ENCODE assay signal across 8 cellular contexts in the genomic region with DNA sequence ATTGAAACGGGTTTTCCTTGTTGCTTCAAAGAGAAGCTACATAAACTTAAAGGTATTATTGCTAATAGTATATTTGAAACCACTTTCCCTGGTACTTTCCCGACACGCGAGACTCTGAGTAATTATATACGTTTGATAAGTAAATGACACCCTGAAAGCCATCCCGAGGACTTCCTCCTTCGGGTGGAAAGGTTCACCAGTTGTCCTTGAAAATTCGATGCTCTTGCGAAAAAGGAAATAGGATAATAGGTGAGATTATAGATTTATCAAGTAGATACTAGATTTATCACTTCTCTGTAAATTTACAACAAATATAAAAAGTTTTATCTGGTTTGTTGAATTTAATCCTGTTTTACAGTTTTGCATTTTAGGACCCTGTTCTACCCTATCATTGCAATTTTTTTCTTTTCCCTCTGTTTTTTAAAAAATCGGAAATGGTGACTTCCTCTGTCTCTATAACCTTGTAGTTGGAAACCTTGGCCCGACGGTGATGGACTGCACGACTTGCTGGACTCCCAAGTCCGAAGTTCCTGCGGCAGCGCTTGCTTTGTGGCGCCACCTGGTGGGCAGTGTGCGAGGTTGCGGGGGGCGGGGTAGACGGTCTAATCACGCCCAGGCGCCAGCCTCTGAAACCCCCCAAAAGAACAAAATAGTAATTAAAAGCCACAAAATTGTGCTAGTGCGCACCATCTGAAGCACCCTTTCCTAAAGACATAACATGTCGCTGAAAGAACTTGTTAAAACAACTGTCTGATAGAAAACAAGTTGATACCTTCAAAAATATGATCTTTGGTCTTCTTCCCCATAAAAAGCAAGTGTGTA. TPM values are rescaled to one million over a fixed set of nuclear protein-coding genes. Genes with fewer than 3 reads are reported as not detected.
DNase-seq lines count a peak whose midpoint lies in the region; ATAC-seq and TF ChIP-seq lines count a peak whose summit lies in the region.

No MANE protein-coding gene starts in this region.

- peaks cover 18% of the 10 kb centered on the region for H3K4me1 Mint-ChIP-seq in endothelial cell (ENCODE audit: unreplicated experiment)
- H3K4me1 Mint-ChIP-seq in stimulated activated naive CD8-positive, alpha-beta T cell treated with anti-CD3 and anti-CD28 coated beads, Interleukin-15, amount 100 ng/mL, for 72 hours, result peaks cover 84% of the 10 kb centered on the region

- CTCF ChIA-PET in HCT116 (lab: Charles Lee), result interaction anchor here (1.0 to 2.5 kb wide), 15 partner anchors 9 to 530 kb away, joined by 3 to 8 read pairs (median 4); no protein-coding TSS in a partner anchor

- DNase-seq in HCT116 (ENCODE audit: low read depth, low spot score) (peak; percentile 81), NCI-H82 (lab: John Stamatoyannopoulos, UW) (peak; percentile 87), endothelial cell (ENCODE audit: low spot score) (peak; percentile 96), mucosa of gallbladder (ENCODE audit: low spot score) (peak; percentile 78)
- DNase-seq in activated CD8-positive, alpha-beta memory T cell treated with anti-CD3 and anti-CD28 coated beads for 48 hours (ENCODE audit: low read depth in 2 of 3, low spot score in 2 of 3), result peak in 2 of 3 experiments; percentile 73 to 83
- DNase-seq in stimulated activated naive CD8-positive, alpha-beta T cell treated with anti-CD3 and anti-CD28 coated beads, Interleukin-15, amount 100 ng/mL, for 72 hours, result peak; percentile 73 to 78

- intact Hi-C loops in HCT116 (cut with micrococcal nuclease), result loop anchor here (1.0 to 5.0 kb wide), 6 partner anchors 95 to 529 kb away; no protein-coding TSS in a partner anchor

- H3K4me3 ChIP-seq in BLaER1 treated with 17β-estradiol and CSF1 and Interleukin-3, amounts not matched to agents 10 nM and 100 nM, result peak overlapping the region; percentile 51 to 71 (median 58); a peak in 18 of 20 replicates
- peak overlapping the region; percentile 60 to 64 for H3K4me3 ChIP-seq in HCT116 (replicated peaks in 1 of 2; ENCODE audit: low read depth in 1 of 2, low read length in 2 of 2)

- H3K9me2 ChIP-seq in HCT116 (ENCODE audit: insufficient read depth), result no peaks in the 10 kb centered on the region

- H3K27me3 ChIP-seq in BLaER1 treated with 17β-estradiol and CSF1 and Interleukin-3, amounts not matched to agents 10 nM and 100 nM, result peaks cover 99 to 100% (median 100%) of the 10 kb centered on the region in 11 experiments
- no peaks in the 10 kb centered on the region for H3K27me3 ChIP-seq in HCT116 (ENCODE audit: insufficient read depth, low read length)

- H2AFZ ChIP-seq in HCT116 (ENCODE audit: low read depth, low read length, poor library complexity, severe bottlenecking), result peak overlapping the region; percentile 94

- no peaks in the 10 kb centered on the region for H3K79me2 ChIP-seq in HCT116 (ENCODE audit: insufficient read depth, low read length)

- no peaks in the 10 kb centered on the region for H3K36me3 ChIP-seq in BLaER1 treated with 17β-estradiol and CSF1 and Interleukin-3, amounts not matched to agents 10 nM and 100 nM
- H3K36me3 ChIP-seq in HCT116 (ENCODE audit: control insufficient read depth in 1 of 2, insufficient read depth in 2 of 2, low read length in 2 of 2), result no peaks in the 10 kb centered on the region

- no peaks in the 10 kb centered on the region for H3K36me3 Mint-ChIP-seq in endothelial cell (ENCODE audit: low read depth, unreplicated experiment)

- H3K27me3 Mint-ChIP-seq in endothelial cell (ENCODE audit: unreplicated experiment), result peaks cover 19% of the 10 kb centered on the region
- peaks cover 96% of the 10 kb centered on the region for H3K27me3 Mint-ChIP-seq in stimulated activated naive CD8-positive, alpha-beta T cell treated with anti-CD3 and anti-CD28 coated beads, Interleukin-15, amount 100 ng/mL, for 72 hours

- no peak for TF ChIP-seq RAD21 in HCT116 (IDR thresholded peaks at IDR 0.05; ENCODE audit: low read depth)

- no peak overlapping the region for H3K9ac ChIP-seq in BLaER1 treated with 17β-estradiol and CSF1 and Interleukin-3, amounts not matched to agents 10 nM and 100 nM
- H3K9ac ChIP-seq in HCT116 (ENCODE audit: low read length), result peak overlapping the region; percentile 63

- H3K9me3 Mint-ChIP-seq in endothelial cell (ENCODE audit: unreplicated experiment), result no peaks in the 10 kb centered on the region
- no peaks in the 10 kb centered on the region for H3K9me3 Mint-ChIP-seq in stimulated activated naive CD8-positive, alpha-beta T cell treated with anti-CD3 and anti-CD28 coated beads, Interleukin-15, amount 100 ng/mL, for 72 hours

- ATAC-seq in HCT116 (peak; percentile 56), GM21786 (IDR thresholded peaks at IDR 0.05; ENCODE audit: unreplicated experiment) (no peak)
- ATAC-seq in stimulated activated naive CD8-positive, alpha-beta T cell treated with anti-CD3 and anti-CD28 coated beads, Interleukin-15, amount 100 ng/mL, for 72 hours, result peak; percentile 17

- H3K4me3 Mint-ChIP-seq in endothelial cell (ENCODE audit: unreplicated experiment), result peak overlapping the region; percentile 81
- H3K4me3 Mint-ChIP-seq in stimulated activated naive CD8-positive, alpha-beta T cell treated with anti-CD3 and anti-CD28 coated beads, Interleukin-15, amount 100 ng/mL, for 72 hours, result peak overlapping the region; percentile 86 to 90

- no peak overlapping the region for H3K27ac ChIP-seq in BLaER1 treated with 17β-estradiol and CSF1 and Interleukin-3, amounts not matched to agents 10 nM and 100 nM
- no peak overlapping the region for H3K27ac ChIP-seq in HCT116 (ENCODE audit: low read depth, low read length)

- no TSS peak for BruUV-seq in HCT116 (replicated peaks; lab: Mats Ljungman, UMichigan)

- POLR2A ChIA-PET in HCT116 (lab: Charles Lee), result interaction anchor here (0.6 to 1.0 kb wide), 7 partner anchors 8 to 290 kb away, joined by 3 read pairs; partner anchors contain the start of gene HAT1

- peaks cover 6 to 91% (median 70%) of the 10 kb centered on the region in 11 experiments; a peak in 20 of 22 replicates for H4K20me1 ChIP-seq in BLaER1 treated with 17β-estradiol and CSF1 and Interleukin-3, amounts not matched to agents 10 nM and 100 nM
- H4K20me1 ChIP-seq in HCT116 (ENCODE audit: insufficient read depth), result no peaks in the 10 kb centered on the region

- H3K9me3 ChIP-seq in BLaER1 treated with 17β-estradiol and CSF1 and Interleukin-3, amounts not matched to agents 10 nM and 100 nM (replicated peaks in 1 of 11), result no peaks in the 10 kb centered on the region; a peak in 1 of 22 replicates
- H3K9me3 ChIP-seq in HCT116 (ENCODE audit: control insufficient read depth in 1 of 2, insufficient read depth in 1 of 2, low read depth in 1 of 2, low read length in 2 of 2), result no peaks in the 10 kb centered on the region

- H3K4me1 ChIP-seq in BLaER1 treated with 17β-estradiol and CSF1 and Interleukin-3, amounts not matched to agents 10 nM and 100 nM, result peaks cover 46 to 60% (median 52%) of the 10 kb centered on the region in 10 experiments
- peaks cover 31 to 46% of the 10 kb centered on the region in 2 experiments for H3K4me1 ChIP-seq in HCT116 (ENCODE audit: control insufficient read depth in 1 of 2, insufficient read depth in 2 of 2, low read length in 2 of 2)

- RAD21 ChIA-PET in HCT116 (lab: Charles Lee; ENCODE audit: low non-redundant PET in 1 of 2, low total read pairs in 2 of 2, uncharacterized antibody in 2 of 2, unreplicated experiment in 2 of 2), result no interaction called here

- TF ChIP-seq CTCF in HCT116 (IDR thresholded peaks at IDR 0.05 in 2 of 3, conservative IDR thresholded peaks at IDR 0.05 in 1 of 3; ENCODE audit: borderline replicate concordance in 1 of 3, insufficient read depth in 1 of 3, low read depth in 2 of 3, low read length in 2 of 3) (peak in 2 of 3 experiments; percentile 93 to 98; a peak in 4 of 6 replicates), endothelial cell (IDR thresholded peaks at IDR 0.05; ENCODE audit: unreplicated experiment) (peak; percentile 94)

- TF ChIP-seq POLR2A in HCT116 (IDR thresholded peaks at IDR 0.05; ENCODE audit: borderline replicate concordance, extremely low read depth, insufficient read depth, insufficient read length), result no peak

- H3K27ac Mint-ChIP-seq in endothelial cell (ENCODE audit: unreplicated experiment), result no peak overlapping the region
- H3K27ac Mint-ChIP-seq in stimulated activated naive CD8-positive, alpha-beta T cell treated with anti-CD3 and anti-CD28 coated beads, Interleukin-15, amount 100 ng/mL, for 72 hours, result peak overlapping the region in 1 of 2 donors; percentile 42

- H3K4me2 ChIP-seq in BLaER1 treated with 17β-estradiol and CSF1 and Interleukin-3, amounts not matched to agents 10 nM and 100 nM, result peak overlapping the region; percentile 82 to 100 (median 96)
- H3K4me2 ChIP-seq in HCT116 (ENCODE audit: low read length), result peak overlapping the region; percentile 86

TF ChIP-seq in HCT116, 20 proteins besides CTCF, POLR2A, EP300 and RAD21:
- TF ChIP-seq POLR2AphosphoS5 (IDR thresholded peaks at IDR 0.05; ENCODE audit: low read depth, low read length), result no peak
- TF ChIP-seq EGR1 (IDR thresholded peaks at IDR 0.05; ENCODE audit: low read depth), result no peak
- TF ChIP-seq YY1 (IDR thresholded peaks at IDR 0.05; ENCODE audit: extremely low read depth, insufficient replicate concordance, low read depth, low read length), result peak; percentile 5

RNA-seq across cellular contexts. Expression of gene DLX2, which starts 1.0 kb away (rescaled TPM):
- total RNA-seq in HCT116 (2021; ENCODE audit: unreplicated experiment) (3.7 TPM), endothelial cell (ENCODE audit: unreplicated experiment) (0.28 TPM), mucosa of gallbladder (0.14 TPM)
- polyA plus RNA-seq in HCT116 (2012), result 0.61 and 0.94 TPM in 2 replicates

RNA-seq across cellular contexts. Expression of gene DLX1, which starts 18.4 kb away (rescaled TPM):
- 2.0 TPM for total RNA-seq in HCT116 (2021; ENCODE audit: unreplicated experiment)
- polyA plus RNA-seq in HCT116 (2012), result 0.26 and 0.70 TPM in 2 replicates
- total RNA-seq in endothelial cell (ENCODE audit: unreplicated experiment), result 0.87 TPM
- total RNA-seq in mucosa of gallbladder, result 0.46 TPM
